ENCODE assay signal across 33 cellular contexts in genomic region chr18:6793986-6794385, GRCh38.
"Had no signal": no experiment of that assay in that cellular context is flagged by ENCODE, and none has a peak within 500 bp of the region (broad histone marks: within the 10 kb centered on the region; RNA-seq: fewer than 3 reads in every experiment).

No MANE protein-coding gene starts in this region.

- H3K27ac ChIP-seq: body of pancreas, esophagus muscularis mucosa, foreskin keratinocyte, gastrocnemius medialis, heart left ventricle, WERI-Rb-1 had no signal

- H3K4me1 ChIP-seq: body of pancreas, esophagus muscularis mucosa, foreskin keratinocyte, heart left ventricle had no signal

- H3K27ac Mint-ChIP-seq: activated B cell treated with CpG ODN at 0.5 μM for 24 hours; activated CD8-positive, alpha-beta T cell treated with anti-CD3 and anti-CD28 coated beads for 36 hours; activated naive CD8-positive, alpha-beta T cell; activated T-helper 17 cell treated with anti-CD3 and anti-CD28 coated beads, Interleukin-2, amount 50 U/mL, for 72 hours; effector memory CD8-positive, alpha-beta T cell; T-helper 17 cell; T-helper 2 cell treated with Interferon-gamma antibody and Interleukin-4, amounts not matched to agents 5 μg/mL and 100 μg/mL, for 36 hours had no signal

- H3K27me3 Mint-ChIP-seq: activated B cell treated with CpG ODN at 0.5 μM for 24 hours; activated CD8-positive, alpha-beta T cell treated with anti-CD3 and anti-CD28 coated beads for 36 hours; activated naive CD8-positive, alpha-beta T cell; activated T-helper 17 cell treated with anti-CD3 and anti-CD28 coated beads, Interleukin-2, amount 50 U/mL, for 72 hours; effector memory CD8-positive, alpha-beta T cell; T-helper 17 cell had no signal

- H3K4me3 Mint-ChIP-seq: activated B cell treated with CpG ODN at 0.5 μM for 24 hours; activated CD8-positive, alpha-beta T cell treated with anti-CD3 and anti-CD28 coated beads for 36 hours; activated naive CD8-positive, alpha-beta T cell; activated T-cell treated with anti-CD3 and anti-CD28 coated beads, Interleukin-2, amount 50 U/mL, for 4 hours; activated T-helper 17 cell treated with anti-CD3 and anti-CD28 coated beads, Interleukin-2, amount 50 U/mL, for 72 hours; effector memory CD8-positive, alpha-beta T cell; T-helper 17 cell; T-helper 2 cell treated with Interferon-gamma antibody and Interleukin-4, amounts not matched to agents 5 μg/mL and 100 μg/mL, for 36 hours had no signal

- H3K9me3 ChIP-seq: body of pancreas, esophagus muscularis mucosa, gastrocnemius medialis, heart left ventricle had no signal

- H3K4me1 Mint-ChIP-seq: activated B cell treated with CpG ODN at 0.5 μM for 24 hours; activated T-helper 17 cell treated with anti-CD3 and anti-CD28 coated beads, Interleukin-2, amount 50 U/mL, for 72 hours; T-helper 17 cell had no signal

- H3K36me3 ChIP-seq: esophagus muscularis mucosa, gastrocnemius medialis, heart left ventricle, WERI-Rb-1 had no signal

- H3K36me3 Mint-ChIP-seq: activated naive CD8-positive, alpha-beta T cell had no signal

- H3K27me3 ChIP-seq: body of pancreas, esophagus muscularis mucosa, foreskin keratinocyte, gastrocnemius medialis, heart left ventricle had no signal

- DNase-seq: activated B cell treated with CpG ODN at 0.5 μM for 24 hours; activated CD4-positive, alpha-beta T cell treated with anti-CD3 and anti-CD28 coated beads for 48 hours; activated CD4-positive, alpha-beta T cell treated with anti-CD3 and anti-CD28 coated beads, Interleukin-2, amount 50 U/mL, for 1 hour; activated CD4-positive, alpha-beta T cell treated with anti-CD3 and anti-CD28 coated beads, Interleukin-2, amount 50 U/mL, for 48 hours; activated CD8-positive, alpha-beta memory T cell treated with anti-CD3 and anti-CD28 coated beads for 24 hours; activated CD8-positive, alpha-beta T cell treated with anti-CD3 and anti-CD28 coated beads for 36 hours; activated effector memory CD4-positive, alpha-beta T cell treated with Interleukin-2 at 50 U/mL for 16 hours; activated gamma-delta T cell treated with Interleukin-2 at 50 U/mL for 16 hours; activated naive CD4-positive, alpha-beta T cell treated with anti-CD3 and anti-CD28 coated beads, Interleukin-2, amount 50 U/mL, for 16 hours; activated naive CD4-positive, alpha-beta T cell treated with Interleukin-2 at 50 U/mL for 16 hours; activated T-cell treated with anti-CD3 and anti-CD28 coated beads, Interleukin-2, amount 50 U/mL, for 4 hours; amygdala; aorta; body of pancreas; caudate nucleus; cortex of kidney; dermis blood vessel endothelial cell; effector CD4-positive, alpha-beta T cell; effector memory CD8-positive, alpha-beta T cell; foreskin keratinocyte; gastrocnemius medialis; glutamatergic neuron; heart left ventricle; T-helper 1 cell; T-helper 17 cell; T1000; WERI-Rb-1 had no signal

- H3K4me3 ChIP-seq: body of pancreas, esophagus muscularis mucosa, gastrocnemius medialis, heart left ventricle had no signal

- H3K9me3 Mint-ChIP-seq: activated B cell treated with CpG ODN at 0.5 μM for 24 hours; activated T-cell treated with anti-CD3 and anti-CD28 coated beads, Interleukin-2, amount 50 U/mL, for 4 hours; activated T-helper 17 cell treated with anti-CD3 and anti-CD28 coated beads, Interleukin-2, amount 50 U/mL, for 72 hours had no signal

- FAIRE-seq: colon, endothelial cell of umbilical vein had no signal
